In genomic region chr20:46970937-46971630, GRCh38 we compare ENCODE assay signal across 8 cellular contexts.
A peak's percentile ranks its signal among the peaks of the same experiment; 100 is the strongest.
DNase-seq lines count a peak whose midpoint lies in the region; ATAC-seq and TF ChIP-seq lines count a peak whose summit lies in the region.

No MANE protein-coding gene starts in this region.

- no peak for TF ChIP-seq CTCF in DND-41 (IDR thresholded peaks at IDR 0.05; ENCODE audit: borderline replicate concordance, extremely low read depth, low read length, poor library complexity, severe bottlenecking)

- ATAC-seq in DND-41 (ENCODE audit: insufficient read depth, low read depth) (peak; percentile 55; the same call in 1 of the 3 replicates), HG02759 (IDR thresholded peaks at IDR 0.05; ENCODE audit: unreplicated experiment) (no peak)
- peak; percentile 81 for ATAC-seq in activated T-helper 17 cell treated with anti-CD3 and anti-CD28 coated beads, Interleukin-2, amount 50 U/mL, for 72 hours (replicated peaks)

- H3K9ac ChIP-seq in DND-41 (ENCODE audit: low read depth, low read length), result no peak overlapping the region

- no peak overlapping the region for H2AFZ ChIP-seq in DND-41 (ENCODE audit: low read depth, low read length)

- H3K4me1 ChIP-seq in DND-41 (ENCODE audit: insufficient read depth, low read length), result no peaks in the 10 kb centered on the region

- H3K4me1 Mint-ChIP-seq in activated T-helper 17 cell treated with anti-CD3 and anti-CD28 coated beads, Interleukin-2, amount 50 U/mL, for 72 hours, result peaks cover 6% of the 10 kb centered on the region

- no peaks in the 10 kb centered on the region for H3K79me2 ChIP-seq in DND-41 (ENCODE audit: insufficient read depth, low read length)

- no peak overlapping the region for H3K27ac ChIP-seq in DND-41 (ENCODE audit: low read length)

- no peak overlapping the region for H3K4me2 ChIP-seq in DND-41 (ENCODE audit: insufficient read depth, low read length)

- H3K27me3 Mint-ChIP-seq in activated T-helper 17 cell treated with anti-CD3 and anti-CD28 coated beads, Interleukin-2, amount 50 U/mL, for 72 hours, result peaks cover 19% of the 10 kb centered on the region

- no peaks in the 10 kb centered on the region for H3K36me3 ChIP-seq in DND-41 (ENCODE audit: insufficient read depth, low read length)

- no peaks in the 10 kb centered on the region for H4K20me1 ChIP-seq in DND-41 (ENCODE audit: insufficient read depth, low read length)

- H3K4me3 Mint-ChIP-seq in activated T-helper 17 cell treated with anti-CD3 and anti-CD28 coated beads, Interleukin-2, amount 50 U/mL, for 72 hours, result peak overlapping the region; percentile 30

- no peaks in the 10 kb centered on the region for H3K9me3 ChIP-seq in DND-41 (ENCODE audit: insufficient read depth, low read length, severe bottlenecking)

- H3K36me3 Mint-ChIP-seq in activated T-helper 17 cell treated with anti-CD3 and anti-CD28 coated beads, Interleukin-2, amount 50 U/mL, for 72 hours (ENCODE audit: low read depth), result no peaks in the 10 kb centered on the region

- DNase-seq in DND-41, result no peak
- DNase-seq in LHCN-M2 (ENCODE audit: low read depth), result peak; percentile 69
- peak; percentile 33 for DNase-seq in medulla oblongata (ENCODE audit: extremely low spot score)
- DNase-seq in activated effector memory CD4-positive, alpha-beta T cell treated with anti-CD3 and anti-CD28 coated beads, Interleukin-2, amount 50 U/mL, for 16 hours, result no peak
- DNase-seq in COR-L47 (lab: John Stamatoyannopoulos, UW), result no peak
- DNase-seq in stimulated activated CD4-positive, alpha-beta T cell treated with anti-CD3 and anti-CD28 coated beads, Interleukin-12 subunit alpha, Interleukin-12 subunit beta, amount 100 ng/mL, for 4 hours, result no peak

- peaks cover 15% of the 10 kb centered on the region for H3K27me3 ChIP-seq in DND-41 (ENCODE audit: insufficient read depth, low read length, poor library complexity)

- H3K4me3 ChIP-seq in DND-41 (ENCODE audit: low read depth in 1 of 2, low read length in 2 of 2), result no peak overlapping the region

- H3K27ac Mint-ChIP-seq in activated T-helper 17 cell treated with anti-CD3 and anti-CD28 coated beads, Interleukin-2, amount 50 U/mL, for 72 hours, result no peak overlapping the region

- no peaks in the 10 kb centered on the region for H3K9me3 Mint-ChIP-seq in activated T-helper 17 cell treated with anti-CD3 and anti-CD28 coated beads, Interleukin-2, amount 50 U/mL, for 72 hours

Comparison
In these comparisons a context has a peak if more than half of its experiments do, and no peak if none do; other contexts are left out.
1. DNase-seq: peak in LHCN-M2 (single experiment) and medulla oblongata (single experiment); none in DND-41 (single experiment), activated effector memory CD4-positive, alpha-beta T cell treated with anti-CD3 and anti-CD28 coated beads, Interleukin-2, amount 50 U/mL, for 16 hours (single experiment), COR-L47 (single experiment) and stimulated activated CD4-positive, alpha-beta T cell treated with anti-CD3 and anti-CD28 coated beads, Interleukin-12 subunit alpha, Interleukin-12 subunit beta, amount 100 ng/mL, for 4 hours (single experiment).